ENCODE assay signal across 19 cellular contexts in genomic region chr2:227846831-227847230, GRCh38. TPM values are rescaled to one million over a fixed set of nuclear protein-coding genes. Genes with fewer than 3 reads are reported as not detected.
DNase-seq lines count a peak whose midpoint lies in the region; ATAC-seq and TF ChIP-seq lines count a peak whose summit lies in the region.
"Had no signal": no experiment of that assay in that cellular context is flagged by ENCODE, and none has a peak within 500 bp of the region (broad histone marks: within the 10 kb centered on the region; RNA-seq: fewer than 3 reads in every experiment).

No MANE protein-coding gene starts in this region.

- no peaks in the 10 kb centered on the region for H3K9me3 ChIP-seq in CD4-positive, CD25-positive, alpha-beta regulatory T cell (ENCODE audit: control insufficient read depth in 2 of 2, low read length in 2 of 2)
- H3K9me3 ChIP-seq in SK-N-SH: no peaks in the 10 kb centered on the region
- H3K9me3 ChIP-seq: ascending aorta, mucosa of descending colon had no signal

- CTCF ChIA-PET in SK-N-SH (lab: Yijun Ruan, JAX): interaction anchor here (2.4 kb wide), 1 partner anchor 15 kb away, joined by 8 read pairs; no protein-coding TSS in a partner anchor

- TF ChIP-seq CTCF in SK-N-SH (IDR thresholded peaks at IDR 0.05): no peak

- peak overlapping the region; percentile 79 for H3K27ac ChIP-seq in CD4-positive, CD25-positive, alpha-beta regulatory T cell (ENCODE audit: insufficient read depth, low read length, poor library complexity, severe bottlenecking)
- H3K27ac ChIP-seq in SK-N-SH (ENCODE audit: low read depth in 2 of 2, low read length in 1 of 2): no peak overlapping the region
- H3K27ac ChIP-seq: ascending aorta had no signal

- no peak for TF ChIP-seq RAD21 in SK-N-SH (IDR thresholded peaks at IDR 0.05; ENCODE audit: low read length)

- peaks cover 3% of the 10 kb centered on the region for H3K4me1 ChIP-seq in CD4-positive, CD25-positive, alpha-beta regulatory T cell (ENCODE audit: control insufficient read depth, insufficient read depth, low read length, poor library complexity, severe bottlenecking)
- H3K4me1 ChIP-seq in SK-N-SH (ENCODE audit: control insufficient read depth in 1 of 2, insufficient read depth in 2 of 2, low read depth in 1 of 2, low read length in 1 of 2): peaks cover 0 to 8% of the 10 kb centered on the region in 2 experiments; a peak in 1 of 4 replicates
- H3K4me1 ChIP-seq: ascending aorta had no signal

- no peak overlapping the region for H3K4me2 ChIP-seq in SK-N-SH

- no peak for DNase-seq in CD4-positive, CD25-positive, alpha-beta regulatory T cell
- DNase-seq in NOMO-1 treated with dmso at 0.1 percent for 144 hours (lab: John Stamatoyannopoulos, UW; ENCODE audit: unreplicated experiment) (no peak), SK-N-SH (no peak), Kasumi-1 (lab: John Stamatoyannopoulos, UW) (no peak)
- DNase-seq in activated naive CD4-positive, alpha-beta T cell treated with anti-CD3 and anti-CD28 coated beads, Interleukin-2, amount 50 U/mL, for 72 hours (ENCODE audit: low spot score in 2 of 2): no peak
- DNase-seq: COR-L47, mucosa of descending colon, NCI-H2029, NCI-H510A treated with DMSO at 0.1 percent for 48 hours, OCI-M1, right cardiac atrium had no signal

- TF ChIP-seq EP300 in SK-N-SH (IDR thresholded peaks at IDR 0.05; ENCODE audit: borderline replicate concordance in 1 of 2, low read depth in 1 of 2, low read length in 1 of 2): no peak

- 83% methylated on average over 1 of the region's 1 CpG for WGBS in SK-N-SH (ENCODE audit: low lambda C conversion rate)

- POLR2A ChIA-PET in SK-N-SH (lab: Yijun Ruan, JAX): no interaction called here

- H3K4me3 Mint-ChIP-seq in CD4-positive, CD25-positive, alpha-beta regulatory T cell: peak overlapping the region in 3 of 4 donors; percentile 76 to 89 (median 78)

- H3K9me2 ChIP-seq in SK-N-SH: no peaks in the 10 kb centered on the region

- H3K9ac ChIP-seq in SK-N-SH: no peak overlapping the region

- H3K36me3 Mint-ChIP-seq in CD4-positive, CD25-positive, alpha-beta regulatory T cell: no peaks in the 10 kb centered on the region
- H3K36me3 Mint-ChIP-seq in activated naive CD4-positive, alpha-beta T cell treated with anti-CD3 and anti-CD28 coated beads, Interleukin-2, amount 50 U/mL, for 72 hours: no peaks in the 10 kb centered on the region

- H3K27ac Mint-ChIP-seq in CD4-positive, CD25-positive, alpha-beta regulatory T cell: peak overlapping the region; percentile 47 to 55 (median 53)
- no peak overlapping the region for H3K27ac Mint-ChIP-seq in activated naive CD4-positive, alpha-beta T cell treated with anti-CD3 and anti-CD28 coated beads, Interleukin-2, amount 50 U/mL, for 72 hours

- H4K20me1 ChIP-seq in SK-N-SH (ENCODE audit: insufficient read depth): no peaks in the 10 kb centered on the region

- no peaks in the 10 kb centered on the region for H3K27me3 ChIP-seq in CD4-positive, CD25-positive, alpha-beta regulatory T cell (ENCODE audit: control insufficient read depth, insufficient read depth, low read length)
- H3K27me3 ChIP-seq in SK-N-SH (ENCODE audit: insufficient read depth): no peaks in the 10 kb centered on the region
- H3K27me3 ChIP-seq: ascending aorta had no signal

- peaks cover 14% of the 10 kb centered on the region for H3K27me3 Mint-ChIP-seq in CD4-positive, CD25-positive, alpha-beta regulatory T cell

- H3K4me3 ChIP-seq in CD4-positive, CD25-positive, alpha-beta regulatory T cell (ENCODE audit: low read depth, low read length): peak overlapping the region; percentile 43
- H3K4me3 ChIP-seq in SK-N-SH (ENCODE audit: low read depth in 2 of 2, low read length in 1 of 2): no peak overlapping the region
- H3K4me3 ChIP-seq: ascending aorta, mucosa of descending colon had no signal

- peaks cover 4 to 30% (median 16%) of the 10 kb centered on the region in 4 donors for H3K4me1 Mint-ChIP-seq in CD4-positive, CD25-positive, alpha-beta regulatory T cell

- no peaks in the 10 kb centered on the region for H3K36me3 ChIP-seq in CD4-positive, CD25-positive, alpha-beta regulatory T cell (ENCODE audit: control insufficient read depth, insufficient read depth, low read length)
- H3K36me3 ChIP-seq in SK-N-SH (replicated peaks in 1 of 2; ENCODE audit: control insufficient read depth in 1 of 2, insufficient read depth in 2 of 2, low read length in 1 of 2): no peaks in the 10 kb centered on the region
- H3K36me3 ChIP-seq: ascending aorta had no signal

- H3K79me2 ChIP-seq in SK-N-SH (ENCODE audit: insufficient read depth): no peaks in the 10 kb centered on the region

- peaks cover 0 to 2% (median 0%) of the 10 kb centered on the region in 7 donors for H3K9me3 Mint-ChIP-seq in CD4-positive, CD25-positive, alpha-beta regulatory T cell
- peaks cover 0 to 9% of the 10 kb centered on the region in 2 donors for H3K9me3 Mint-ChIP-seq in activated naive CD4-positive, alpha-beta T cell treated with anti-CD3 and anti-CD28 coated beads, Interleukin-2, amount 50 U/mL, for 72 hours

- H2AFZ ChIP-seq in SK-N-SH (ENCODE audit: low read depth): no peak overlapping the region; the same call in 1 of the 2 replicates

- no peak for ATAC-seq in CD4-positive, CD25-positive, alpha-beta regulatory T cell (ENCODE audit: low read depth in 2 of 2)
- peak; percentile 51 for ATAC-seq in GM18861 (IDR thresholded peaks at IDR 0.05; ENCODE audit: unreplicated experiment)
- ATAC-seq in GM21576 (IDR thresholded peaks at IDR 0.05; ENCODE audit: unreplicated experiment): peak; percentile 55
- ATAC-seq in HG03520 (IDR thresholded peaks at IDR 0.05; ENCODE audit: unreplicated experiment): peak; percentile 43
- ATAC-seq in activated naive CD4-positive, alpha-beta T cell treated with anti-CD3 and anti-CD28 coated beads, Interleukin-2, amount 50 U/mL, for 72 hours: no peak
- ATAC-seq: HepG2, mucosa of descending colon, right cardiac atrium had no signal

- H3F3A ChIP-seq in SK-N-SH (replicated peaks; ENCODE audit: insufficient read depth): no peaks in the 10 kb centered on the region

TF ChIP-seq in SK-N-SH, 30 proteins besides CTCF, POLR2A, EP300 and RAD21:
- TF ChIP-seq TCF12 (IDR thresholded peaks at IDR 0.05) (no peak), FOXJ3 (CRISPR knock-in tag; IDR thresholded peaks at IDR 0.05) (no peak)
TF ChIP-seq in SK-N-SH: peak in this region for 0.

RNA-seq across cellular contexts. Expression of gene DAW1, which starts 24.6 kb away (rescaled TPM):
- total RNA-seq in CD4-positive, CD25-positive, alpha-beta regulatory T cell: not detected
- polyA plus RNA-seq in CD4-positive, CD25-positive, alpha-beta regulatory T cell: not detected
- polyA plus RNA-seq in SK-N-SH (2012; rRNA removed): 1.2 and 2.4 TPM in 2 replicates
- polyA plus RNA-seq in SK-N-SH (2012; cell fraction: cytosol; rRNA removed): 2.4 TPM in 2 replicates
- 0.94 and 1.8 TPM in 2 replicates for polyA plus RNA-seq in SK-N-SH (2012; cell fraction: nucleus; rRNA removed)
- not detected for total RNA-seq in activated naive CD4-positive, alpha-beta T cell treated with anti-CD3 and anti-CD28 coated beads, Interleukin-2, amount 50 U/mL, for 72 hours
- total RNA-seq: activated CD8-positive, alpha-beta memory T cell treated with anti-CD3 and anti-CD28 coated beads for 36 hours; ascending aorta; fibroblast of villous mesenchyme; H4; HepG2; mucosa of descending colon had no signal
- polyA plus RNA-seq: HepG2 had no signal

RNA-seq across cellular contexts. Expression of gene CCL20, which starts 33.2 kb away (rescaled TPM):
- total RNA-seq in CD4-positive, CD25-positive, alpha-beta regulatory T cell: 3.7 TPM
- 1 to 10 TPM in 3 of 4 donors, under 1 TPM in 1; 0.94 to 2.3 (median 2.1) TPM for polyA plus RNA-seq in CD4-positive, CD25-positive, alpha-beta regulatory T cell
- polyA plus RNA-seq in SK-N-SH (2012; rRNA removed): 0.12 TPM in 1 of 2 replicates, not detected in the other
- polyA plus RNA-seq in SK-N-SH (2012; cell fraction: cytosol; rRNA removed): 0.29 and 0.40 TPM in 2 replicates
- 0.19 and 0.21 TPM in 2 replicates for polyA plus RNA-seq in SK-N-SH (2012; cell fraction: nucleus; rRNA removed)
- total RNA-seq in activated naive CD4-positive, alpha-beta T cell treated with anti-CD3 and anti-CD28 coated beads, Interleukin-2, amount 50 U/mL, for 72 hours: 1 to 10 TPM; 3.4 to 5.3 TPM
- total RNA-seq: ascending aorta, H4, right cardiac atrium had no signal
- polyA plus RNA-seq: right cardiac atrium had no signal

Comparison
In these comparisons a context has a peak if more than half of its experiments do, and no peak if none do; other contexts are left out.
1. ATAC-seq: peak in GM18861 (single experiment), GM21576 (single experiment) and HG03520 (single experiment); none in CD4-positive, CD25-positive, alpha-beta regulatory T cell (0 of 2) and activated naive CD4-positive, alpha-beta T cell treated with anti-CD3 and anti-CD28 coated beads, Interleukin-2, amount 50 U/mL, for 72 hours (0 of 2).
2. H3K27ac Mint-ChIP-seq: peak in CD4-positive, CD25-positive, alpha-beta regulatory T cell (3 of 3); none in activated naive CD4-positive, alpha-beta T cell treated with anti-CD3 and anti-CD28 coated beads, Interleukin-2, amount 50 U/mL, for 72 hours (0 of 2).